ENCODE assay signal across 9 cellular contexts in the genomic region with DNA sequence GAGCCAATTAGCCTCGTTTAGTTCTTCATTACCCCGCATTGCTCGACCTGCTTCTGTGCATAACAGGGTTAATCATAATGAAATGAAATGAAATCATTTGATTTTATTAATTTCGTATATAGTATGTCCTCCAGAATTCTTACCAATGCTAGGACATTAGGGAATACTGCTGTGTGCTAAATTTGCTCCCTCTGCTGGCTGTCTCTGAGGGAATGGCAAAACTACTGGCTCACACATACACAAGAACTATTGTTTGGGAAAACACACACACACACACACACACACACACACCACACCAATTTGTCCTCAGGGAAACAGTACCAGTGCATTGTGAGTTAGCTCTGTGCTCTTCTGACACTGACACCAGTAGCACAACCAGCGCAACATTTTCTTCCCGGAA.
DNase-seq lines count a peak whose midpoint lies in the region; ATAC-seq and TF ChIP-seq lines count a peak whose summit lies in the region.
"Had no signal": no experiment of that assay in that cellular context is flagged by ENCODE, and none has a peak within 500 bp of the region (broad histone marks: within the 10 kb centered on the region; RNA-seq: fewer than 3 reads in every experiment).

No MANE protein-coding gene starts in this region.

- peak overlapping the region; percentile 4 for H3K9ac ChIP-seq in iPS-15b (ENCODE audit: low read depth, low read length)

- intact Hi-C loops in left ventricle myocardium superior (cut with micrococcal nuclease) (loop anchor here (10.0 kb wide), 1 partner anchor 224 kb away; no protein-coding TSS in a partner anchor), ascending aorta (cut with DNase I) (loop anchor here (5.0 to 10.0 kb wide), 3 partner anchors 456 to 629 kb away; no protein-coding TSS in a partner anchor), upper lobe of right lung (cut with DNase I) (no loop called here)

- H3K9me3 ChIP-seq in cardiac muscle cell (ENCODE audit: low read depth), result no peaks in the 10 kb centered on the region
- no peaks in the 10 kb centered on the region for H3K9me3 ChIP-seq in ascending aorta
- no peaks in the 10 kb centered on the region for H3K9me3 ChIP-seq in iPS-15b (ENCODE audit: control insufficient read depth, insufficient read depth, low read length)
- no peaks in the 10 kb centered on the region for H3K9me3 ChIP-seq in upper lobe of right lung

- H3K27me3 ChIP-seq in cardiac muscle cell (no peaks in the 10 kb centered on the region), ascending aorta (no peaks in the 10 kb centered on the region), iPS-15b (ENCODE audit: control insufficient read depth, insufficient read depth, low read length) (no peaks in the 10 kb centered on the region), upper lobe of right lung (no peaks in the 10 kb centered on the region)

- H3K27me3 Mint-ChIP-seq in stimulated activated memory B cell treated with anti-CD40 and anti-IgM and Interleukin-4, amounts not matched to agents 10 μg/mL and 1 μg/mL and 100 μg/mL, for 72 hours, result peaks cover 17% of the 10 kb centered on the region

- no peak overlapping the region for H3K27ac ChIP-seq in cardiac muscle cell
- no peak overlapping the region for H3K27ac ChIP-seq in ascending aorta
- H3K27ac ChIP-seq in upper lobe of right lung, result no peak overlapping the region

- no peaks in the 10 kb centered on the region for H3K9me3 Mint-ChIP-seq in stimulated activated memory B cell treated with anti-CD40 and anti-IgM and Interleukin-4, amounts not matched to agents 10 μg/mL and 1 μg/mL and 100 μg/mL, for 72 hours
- H3K9me3 Mint-ChIP-seq: activated B cell treated with CpG ODN at 0.5 μM for 24 hours had no signal

- no peaks in the 10 kb centered on the region for H3K4me1 Mint-ChIP-seq in stimulated activated memory B cell treated with anti-CD40 and anti-IgM and Interleukin-4, amounts not matched to agents 10 μg/mL and 1 μg/mL and 100 μg/mL, for 72 hours
- H3K4me1 Mint-ChIP-seq: activated B cell treated with CpG ODN at 0.5 μM for 24 hours had no signal

- H3K36me3 Mint-ChIP-seq in stimulated activated memory B cell treated with anti-CD40 and anti-IgM and Interleukin-4, amounts not matched to agents 10 μg/mL and 1 μg/mL and 100 μg/mL, for 72 hours, result no peaks in the 10 kb centered on the region

- H3K36me3 ChIP-seq in cardiac muscle cell, result no peaks in the 10 kb centered on the region
- no peaks in the 10 kb centered on the region for H3K36me3 ChIP-seq in ascending aorta
- no peaks in the 10 kb centered on the region for H3K36me3 ChIP-seq in iPS-15b (ENCODE audit: control insufficient read depth, insufficient read depth, low read length)
- H3K36me3 ChIP-seq in upper lobe of right lung, result no peaks in the 10 kb centered on the region

- no peak overlapping the region for H3K4me3 Mint-ChIP-seq in stimulated activated memory B cell treated with anti-CD40 and anti-IgM and Interleukin-4, amounts not matched to agents 10 μg/mL and 1 μg/mL and 100 μg/mL, for 72 hours
- H3K4me3 Mint-ChIP-seq: activated B cell treated with CpG ODN at 0.5 μM for 24 hours had no signal

- H3K4me1 ChIP-seq in cardiac muscle cell (ENCODE audit: low read depth) (peaks cover 6% of the 10 kb centered on the region), ascending aorta (no peaks in the 10 kb centered on the region), iPS-15b (ENCODE audit: control insufficient read depth, insufficient read depth, low read length) (peaks cover 17% of the 10 kb centered on the region), upper lobe of right lung (no peaks in the 10 kb centered on the region)

- peak; percentile 64 for TF ChIP-seq CTCF in cardiac muscle cell (IDR thresholded peaks at IDR 0.05; ENCODE audit: low read depth, low read length)
- TF ChIP-seq CTCF in ascending aorta (IDR thresholded peaks at IDR 0.05), result peak in 2 of 3 experiments; percentile 6 to 43
- TF ChIP-seq CTCF in upper lobe of right lung (IDR thresholded peaks at IDR 0.05), result peak; percentile 32

- H3K4me3 ChIP-seq in cardiac muscle cell (no peak overlapping the region), ascending aorta (no peak overlapping the region), iPS-15b (ENCODE audit: low read depth, low read length) (no peak overlapping the region), upper lobe of right lung (no peak overlapping the region)

- no peak overlapping the region for H3K27ac Mint-ChIP-seq in stimulated activated memory B cell treated with anti-CD40 and anti-IgM and Interleukin-4, amounts not matched to agents 10 μg/mL and 1 μg/mL and 100 μg/mL, for 72 hours
- H3K27ac Mint-ChIP-seq: activated B cell treated with CpG ODN at 0.5 μM for 24 hours had no signal

- DNase-seq in cardiac muscle cell (ENCODE audit: low read depth in 1 of 2, low spot score in 1 of 2) (peak in 1 of 2 donors; percentile 70), left ventricle myocardium superior (no peak), ascending aorta (ENCODE audit: low spot score in 2 of 2) (no peak), upper lobe of right lung (no peak)
- no peak for DNase-seq in effector CD4-positive, alpha-beta T cell
- DNase-seq: activated B cell treated with CpG ODN at 0.5 μM for 24 hours had no signal

- no peak for ATAC-seq in left ventricle myocardium superior
- peak; percentile 43 for ATAC-seq in upper lobe of right lung
- no peak for ATAC-seq in HG03045 (IDR thresholded peaks at IDR 0.05; ENCODE audit: unreplicated experiment)
- no peak for ATAC-seq in stimulated activated memory B cell treated with anti-CD40 and anti-IgM and Interleukin-4, amounts not matched to agents 10 μg/mL and 1 μg/mL and 100 μg/mL, for 72 hours
